ENCODE assay signal across 8 cellular contexts in genomic region chr3:159882784-159883779, GRCh38. TPM values are rescaled to one million over a fixed set of nuclear protein-coding genes. Genes with fewer than 3 reads are reported as not detected.
DNase-seq lines count a peak whose midpoint lies in the region; ATAC-seq and TF ChIP-seq lines count a peak whose summit lies in the region.

No MANE protein-coding gene starts in this region.

- H3K9me3 Mint-ChIP-seq in endothelial cell (ENCODE audit: unreplicated experiment) = no peaks in the 10 kb centered on the region
- no peaks in the 10 kb centered on the region for H3K9me3 Mint-ChIP-seq in stimulated activated naive B cell treated with anti-CD40 and anti-IgM and Interleukin-4, amounts not matched to agents 10 μg/mL and 1 μg/mL and 100 μg/mL, for 72 hours

- DNase-seq in DMS79 treated with DMSO at 0.1 percent for 48 hours (lab: John Stamatoyannopoulos, UW) = peak; percentile 98
- DNase-seq in NCI-H2227 (lab: John Stamatoyannopoulos, UW; ENCODE audit: unreplicated experiment) = peak; percentile 56
- no peak for DNase-seq in endothelial cell (ENCODE audit: low spot score)
- DNase-seq in osteoblast (ENCODE audit: insufficient read length, low spot score, missing footprints) = peak; percentile 69
- no peak for DNase-seq in midbrain (lab: John Stamatoyannopoulos, UW)
- no peak for DNase-seq in stimulated activated naive B cell treated with anti-CD40 and anti-IgM and Interleukin-4, amounts not matched to agents 10 μg/mL and 1 μg/mL and 100 μg/mL, for 72 hours
- DNase-seq in MV-4-11 (lab: John Stamatoyannopoulos, UW) = no peak

- no peak for ATAC-seq in HG03095 (IDR thresholded peaks at IDR 0.05; ENCODE audit: unreplicated experiment)
- no peak for ATAC-seq in stimulated activated naive B cell treated with anti-CD40 and anti-IgM and Interleukin-4, amounts not matched to agents 10 μg/mL and 1 μg/mL and 100 μg/mL, for 72 hours (replicated peaks)

- H3K4me2 ChIP-seq in osteoblast (ENCODE audit: insufficient read depth, low read length) = peak overlapping the region; percentile 51

- peak overlapping the region; percentile 65 for H3K4me3 Mint-ChIP-seq in endothelial cell (ENCODE audit: unreplicated experiment)
- no peak overlapping the region for H3K4me3 Mint-ChIP-seq in stimulated activated naive B cell treated with anti-CD40 and anti-IgM and Interleukin-4, amounts not matched to agents 10 μg/mL and 1 μg/mL and 100 μg/mL, for 72 hours

- peaks cover 75% of the 10 kb centered on the region for H3K79me2 ChIP-seq in osteoblast (ENCODE audit: insufficient read depth, low read length)

- peak overlapping the region; percentile 17 for H3K4me3 ChIP-seq in osteoblast (ENCODE audit: insufficient read depth, low read length)

- H3K4me1 Mint-ChIP-seq in endothelial cell (ENCODE audit: unreplicated experiment) = peaks cover 37% of the 10 kb centered on the region
- H3K4me1 Mint-ChIP-seq in stimulated activated naive B cell treated with anti-CD40 and anti-IgM and Interleukin-4, amounts not matched to agents 10 μg/mL and 1 μg/mL and 100 μg/mL, for 72 hours = no peaks in the 10 kb centered on the region

- H4K20me1 ChIP-seq in osteoblast (ENCODE audit: insufficient read depth, low read length) = no peaks in the 10 kb centered on the region

- H3K27me3 ChIP-seq in osteoblast (ENCODE audit: insufficient read depth, low read length) = no peaks in the 10 kb centered on the region

- no peaks in the 10 kb centered on the region for H3K27me3 Mint-ChIP-seq in endothelial cell (ENCODE audit: unreplicated experiment)
- H3K27me3 Mint-ChIP-seq in stimulated activated naive B cell treated with anti-CD40 and anti-IgM and Interleukin-4, amounts not matched to agents 10 μg/mL and 1 μg/mL and 100 μg/mL, for 72 hours = no peaks in the 10 kb centered on the region

- peaks cover 25% of the 10 kb centered on the region for H3K36me3 Mint-ChIP-seq in endothelial cell (ENCODE audit: low read depth, unreplicated experiment)
- no peaks in the 10 kb centered on the region for H3K36me3 Mint-ChIP-seq in stimulated activated naive B cell treated with anti-CD40 and anti-IgM and Interleukin-4, amounts not matched to agents 10 μg/mL and 1 μg/mL and 100 μg/mL, for 72 hours

- H2AFZ ChIP-seq in osteoblast (ENCODE audit: low read length) = peak overlapping the region; percentile 37

- H3K27ac ChIP-seq in osteoblast (ENCODE audit: low read depth, low read length) = peak overlapping the region; percentile 71

- no peak for TF ChIP-seq CTCF in endothelial cell (IDR thresholded peaks at IDR 0.05; ENCODE audit: unreplicated experiment)
- no peak for TF ChIP-seq CTCF in osteoblast (IDR thresholded peaks at IDR 0.05; ENCODE audit: extremely low read depth, low read depth, low read length)

- no peaks in the 10 kb centered on the region for H3K9me3 ChIP-seq in osteoblast (ENCODE audit: low read depth, low read length)

- peak overlapping the region; percentile 68 for H3K27ac Mint-ChIP-seq in endothelial cell (ENCODE audit: unreplicated experiment)
- no peak overlapping the region for H3K27ac Mint-ChIP-seq in stimulated activated naive B cell treated with anti-CD40 and anti-IgM and Interleukin-4, amounts not matched to agents 10 μg/mL and 1 μg/mL and 100 μg/mL, for 72 hours

- H3K4me1 ChIP-seq in osteoblast (ENCODE audit: insufficient read depth, low read length) = peaks cover 37% of the 10 kb centered on the region

- no peaks in the 10 kb centered on the region for H3K36me3 ChIP-seq in osteoblast (ENCODE audit: insufficient read depth, low read length)

RNA-seq across cellular contexts. Expression of gene SCHIP1, which starts 43.4 kb away (rescaled TPM):
- total RNA-seq in endothelial cell (ENCODE audit: unreplicated experiment) (102 TPM), osteoblast (1.8 and 2.4 TPM in 2 replicates)

Comparison
In these comparisons a context has a peak if more than half of its experiments do, and no peak if none do; other contexts are left out.
1. DNase-seq: peak in DMS79 treated with DMSO at 0.1 percent for 48 hours (single experiment), NCI-H2227 (single experiment) and osteoblast (single experiment); none in endothelial cell (single experiment), midbrain (single experiment), stimulated activated naive B cell treated with anti-CD40 and anti-IgM and Interleukin-4, amounts not matched to agents 10 μg/mL and 1 μg/mL and 100 μg/mL, for 72 hours (single experiment) and MV-4-11 (single experiment).
2. RNA of gene SCHIP1, which starts 43.4 kb away (total RNA-seq): 102 TPM in endothelial cell (single experiment); 1.8 to 2.4 TPM in osteoblast; every median in the first group is over 10 times any median in the second.